In genomic region chr5:137078171-137078665, GRCh38 we compare ENCODE assay signal across 11 cellular contexts.
A peak's percentile ranks its signal among the peaks of the same experiment; 100 is the strongest.
DNase-seq lines count a peak whose midpoint lies in the region; ATAC-seq and TF ChIP-seq lines count a peak whose summit lies in the region.
"Had no signal": no experiment of that assay in that cellular context is flagged by ENCODE, and none has a peak within 500 bp of the region (broad histone marks: within the 10 kb centered on the region; RNA-seq: fewer than 3 reads in every experiment).

No MANE protein-coding gene starts in this region.

- no peak for TF ChIP-seq RAD21 in Ishikawa (IDR thresholded peaks at IDR 0.05; ENCODE audit: low read depth)

- no peaks in the 10 kb centered on the region for H3K36me3 Mint-ChIP-seq in activated naive CD4-positive, alpha-beta T cell treated with anti-CD3 and anti-CD28 coated beads for 36 hours (ENCODE audit: low read depth)

- H3K36me3 ChIP-seq in kidney epithelial cell (ENCODE audit: control insufficient read depth, insufficient read depth, low read length) = no peaks in the 10 kb centered on the region
- H3K36me3 ChIP-seq: cardiac muscle cell had no signal

- no peak for TF ChIP-seq CTCF in kidney epithelial cell (IDR thresholded peaks at IDR 0.05; ENCODE audit: insufficient read depth, low read length, poor library complexity, severe bottlenecking)

- H3K27ac Mint-ChIP-seq in activated naive CD4-positive, alpha-beta T cell treated with anti-CD3 and anti-CD28 coated beads for 36 hours = no peak overlapping the region

- peak; percentile 28; the same call in 1 of the 2 replicates for TF ChIP-seq EP300 in Ishikawa (IDR thresholded peaks at IDR 0.05; ENCODE audit: borderline replicate concordance)

- no peaks in the 10 kb centered on the region for H3K27me3 Mint-ChIP-seq in activated naive CD4-positive, alpha-beta T cell treated with anti-CD3 and anti-CD28 coated beads for 36 hours (ENCODE audit: low read depth)

- intact Hi-C loops in Right ventricle myocardium inferior (cut with DNase I) = loop anchor here (10.0 kb wide), 1 partner anchor 147 kb away; no protein-coding TSS in a partner anchor
- intact Hi-C loops in activated naive CD4-positive, alpha-beta T cell treated with anti-CD3 and anti-CD28 coated beads for 36 hours (cut with micrococcal nuclease) = no loop called here

- no peaks in the 10 kb centered on the region for H3K9me3 Mint-ChIP-seq in activated naive CD4-positive, alpha-beta T cell treated with anti-CD3 and anti-CD28 coated beads for 36 hours

- H3K4me1 Mint-ChIP-seq in activated naive CD4-positive, alpha-beta T cell treated with anti-CD3 and anti-CD28 coated beads for 36 hours (ENCODE audit: low read depth) = no peaks in the 10 kb centered on the region

- peak; percentile 37 for DNase-seq in DMS153 (lab: John Stamatoyannopoulos, UW)
- peak; percentile 11 for DNase-seq in SHP77 treated with DMSO at 0.1 percent for 48 hours (lab: John Stamatoyannopoulos, UW)
- peak; percentile 68 for DNase-seq in kidney epithelial cell (ENCODE audit: low read depth)
- no peak for DNase-seq in Right ventricle myocardium inferior (ENCODE audit: missing footprints)
- no peak for DNase-seq in NCI-H774 (lab: John Stamatoyannopoulos, UW)
- no peak for DNase-seq in activated naive CD4-positive, alpha-beta T cell treated with anti-CD3 and anti-CD28 coated beads for 36 hours
- DNase-seq: foreskin melanocyte, mesenchymal stem cell had no signal

- ATAC-seq in Right ventricle myocardium inferior = no peak
- no peak for ATAC-seq in HG03097 (IDR thresholded peaks at IDR 0.05; ENCODE audit: low FRiP score, unreplicated experiment)

- H3K27me3 ChIP-seq in kidney epithelial cell (ENCODE audit: control insufficient read depth, insufficient read depth, low read length) = no peaks in the 10 kb centered on the region
- H3K27me3 ChIP-seq: cardiac muscle cell had no signal

- CTCF ChIA-PET in activated naive CD4-positive, alpha-beta T cell treated with anti-CD3 and anti-CD28 coated beads for 36 hours (lab: Charles Lee) = interaction anchor here (0.6 kb wide), 1 partner anchor 713 kb away, joined by 4 read pairs; the partner anchor contains the start of gene TRPC7

- H3K4me3 ChIP-seq in kidney epithelial cell (ENCODE audit: low read depth, low read length) = no peak overlapping the region
- H3K4me3 ChIP-seq: cardiac muscle cell had no signal

- no peak overlapping the region for H3K4me3 Mint-ChIP-seq in activated naive CD4-positive, alpha-beta T cell treated with anti-CD3 and anti-CD28 coated beads for 36 hours

TF ChIP-seq in Ishikawa, 13 proteins besides CTCF, POLR2A, EP300 and RAD21:
- TF ChIP-seq CREB1 (IDR thresholded peaks at IDR 0.05; ENCODE audit: low read depth) (no peak), CEBPB (IDR thresholded peaks at IDR 0.05) (no peak), YY1 (IDR thresholded peaks at IDR 0.05; ENCODE audit: low read depth) (no peak), ZBTB7A (IDR thresholded peaks at IDR 0.05; ENCODE audit: low read depth) (no peak)

Comparison
In these comparisons a context has a peak if more than half of its experiments do, and no peak if none do; other contexts are left out.
1. DNase-seq: peak in DMS153 (single experiment), SHP77 treated with DMSO at 0.1 percent for 48 hours (single experiment) and kidney epithelial cell (single experiment); none in Right ventricle myocardium inferior (single experiment), NCI-H774 (single experiment) and activated naive CD4-positive, alpha-beta T cell treated with anti-CD3 and anti-CD28 coated beads for 36 hours (single experiment).